Comparison of ENCODE assay signal across 10 cellular contexts in the genomic region with DNA sequence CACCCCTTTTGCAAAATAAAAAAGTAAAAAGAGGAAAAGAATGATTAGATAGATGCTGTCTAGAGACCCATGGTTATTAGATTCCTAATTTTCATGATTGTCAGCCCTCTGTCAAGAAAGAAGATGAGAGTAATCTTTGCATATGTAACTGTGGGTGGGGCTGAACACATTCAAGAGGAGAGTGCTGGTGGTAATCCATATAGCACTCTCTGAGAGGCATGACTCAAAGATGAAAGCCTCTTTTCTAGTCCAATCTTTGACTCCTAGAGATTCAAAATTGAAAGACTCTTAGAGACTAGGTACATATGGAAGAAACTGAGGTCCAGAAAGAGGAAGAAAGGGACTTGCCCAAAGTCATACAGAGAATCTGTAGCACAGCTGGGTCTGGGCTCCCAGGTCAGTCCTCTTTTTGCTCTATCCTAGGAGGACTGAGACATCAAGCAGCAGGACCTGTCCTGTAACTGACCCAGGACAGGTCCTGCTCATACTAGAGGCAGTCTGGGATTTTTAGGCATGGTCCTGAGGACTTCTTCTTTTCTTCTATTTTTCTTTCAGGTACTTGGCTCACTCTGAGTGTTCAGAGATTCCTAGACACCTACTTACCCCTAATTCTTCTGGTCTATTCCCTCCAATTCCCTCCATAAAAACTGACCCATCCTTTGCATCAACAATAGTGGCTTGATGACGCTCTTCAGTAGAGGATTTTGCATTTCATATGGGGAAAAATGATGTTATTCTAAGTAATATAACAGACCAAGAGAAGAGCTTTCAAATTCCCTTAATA. TPM values are rescaled to one million over a fixed set of nuclear protein-coding genes. Genes with fewer than 3 reads are reported as not detected.
DNase-seq lines count a peak whose midpoint lies in the region; ATAC-seq and TF ChIP-seq lines count a peak whose summit lies in the region.
"Had no signal": no experiment of that assay in that cellular context is flagged by ENCODE, and none has a peak within 500 bp of the region (broad histone marks: within the 10 kb centered on the region; RNA-seq: fewer than 3 reads in every experiment).

No MANE protein-coding gene starts in this region.

- H3K4me1 Mint-ChIP-seq in activated CD4-positive, alpha-beta T cell treated with anti-CD3 and anti-CD28 coated beads, Interleukin-2, amount 10 ng/mL, durations not matched to agents 24 days and 14 days: peaks cover 70% of the 10 kb centered on the region
- peaks cover 92% of the 10 kb centered on the region for H3K4me1 Mint-ChIP-seq in activated T-helper 1 cell treated with anti-CD3 and anti-CD28 coated beads, Interleukin-12 subunit alpha, Interleukin-12 subunit beta, Interleukin-2, Interleukin-4 antibody, amounts not matched to agents 30 ng/mL and 10 ng/mL and 1 ng/mL, durations not matched to agents 14 hours and 24 hours and 36 hours (ENCODE audit: low read depth)
- peaks cover 99% of the 10 kb centered on the region for H3K4me1 Mint-ChIP-seq in stimulated activated naive CD8-positive, alpha-beta T cell treated with anti-CD3 and anti-CD28 coated beads, Interleukin-15, Interleukin-2, amounts not matched to agents 100 ng/mL and 50 ng/mL, for 24 hours (ENCODE audit: low read depth)

- no peak for TF ChIP-seq POLR2A in adrenal gland (IDR thresholded peaks at IDR 0.05)

- no peak for TF ChIP-seq CTCF in adrenal gland (IDR thresholded peaks at IDR 0.05)

- no peak overlapping the region for H3K27ac ChIP-seq in adrenal gland
- H3K27ac ChIP-seq: PC-9 had no signal

- H3K9me3 ChIP-seq in adrenal gland (replicated peaks in 1 of 3): no peaks in the 10 kb centered on the region

- ATAC-seq in HG02870 (IDR thresholded peaks at IDR 0.05; ENCODE audit: unreplicated experiment): peak; percentile 36
- ATAC-seq in HG03039 (IDR thresholded peaks at IDR 0.05; ENCODE audit: unreplicated experiment): no peak
- ATAC-seq in HG02938 (IDR thresholded peaks at IDR 0.05; ENCODE audit: unreplicated experiment): no peak

- intact Hi-C loops in activated CD4-positive, alpha-beta T cell treated with anti-CD3 and anti-CD28 coated beads, Interleukin-2, amount 10 ng/mL, durations not matched to agents 24 days and 14 days (cut with micrococcal nuclease): loop anchor here (10.0 kb wide), 2 partner anchors 189 to 709 kb away; no protein-coding TSS in a partner anchor
- intact Hi-C loops in activated T-helper 1 cell treated with anti-CD3 and anti-CD28 coated beads, Interleukin-12 subunit alpha, Interleukin-12 subunit beta, Interleukin-2, Interleukin-4 antibody, amounts not matched to agents 30 ng/mL and 10 ng/mL and 1 ng/mL, durations not matched to agents 14 hours and 24 hours and 36 hours (cut with micrococcal nuclease): loop anchor here (1.0 to 2.0 kb wide), 2 partner anchors 15 to 30 kb away; no protein-coding TSS in a partner anchor
- intact Hi-C loops in adrenal gland (cut with DNase I): no loop called here

- peak overlapping the region in 1 of 4 donors; percentile 30 for H3K4me3 ChIP-seq in adrenal gland
- H3K4me3 ChIP-seq: lung, PC-9 had no signal

- no peak for DNase-seq in activated CD4-positive, alpha-beta T cell treated with anti-CD3 and anti-CD28 coated beads, Interleukin-2, amount 10 ng/mL, durations not matched to agents 24 days and 14 days
- DNase-seq in activated CD4-positive, alpha-beta T cell treated with anti-CD3 and anti-CD28 coated beads, Interleukin-2, amount 50 U/mL, for 4 hours: no peak
- no peak for DNase-seq in activated T-helper 1 cell treated with anti-CD3 and anti-CD28 coated beads, Interleukin-12 subunit alpha, Interleukin-12 subunit beta, Interleukin-2, Interleukin-4 antibody, amounts not matched to agents 30 ng/mL and 10 ng/mL and 1 ng/mL, durations not matched to agents 14 hours and 24 hours and 36 hours (ENCODE audit: low spot score)
- no peak for DNase-seq in adrenal gland
- DNase-seq: PC-9 had no signal

- H3K27ac Mint-ChIP-seq in activated CD4-positive, alpha-beta T cell treated with anti-CD3 and anti-CD28 coated beads, Interleukin-2, amount 10 ng/mL, durations not matched to agents 24 days and 14 days: peak overlapping the region; percentile 78
- peak overlapping the region; percentile 87 for H3K27ac Mint-ChIP-seq in activated T-helper 1 cell treated with anti-CD3 and anti-CD28 coated beads, Interleukin-12 subunit alpha, Interleukin-12 subunit beta, Interleukin-2, Interleukin-4 antibody, amounts not matched to agents 30 ng/mL and 10 ng/mL and 1 ng/mL, durations not matched to agents 14 hours and 24 hours and 36 hours
- H3K27ac Mint-ChIP-seq in stimulated activated naive CD8-positive, alpha-beta T cell treated with anti-CD3 and anti-CD28 coated beads, Interleukin-15, Interleukin-2, amounts not matched to agents 100 ng/mL and 50 ng/mL, for 24 hours: no peak overlapping the region

- 0 to 79% (median 51%) methylated on average over 1 of the region's 1 CpG for WGBS in adrenal gland, 4 donors

- H3K4me1 ChIP-seq in adrenal gland (replicated peaks in 1 of 2): peaks cover 0 to 3% of the 10 kb centered on the region in 2 donors

- H3K27me3 ChIP-seq in adrenal gland: peaks cover 16% of the 10 kb centered on the region

- no peaks in the 10 kb centered on the region for H3K9me3 Mint-ChIP-seq in activated CD4-positive, alpha-beta T cell treated with anti-CD3 and anti-CD28 coated beads, Interleukin-2, amount 10 ng/mL, durations not matched to agents 24 days and 14 days
- no peaks in the 10 kb centered on the region for H3K9me3 Mint-ChIP-seq in activated T-helper 1 cell treated with anti-CD3 and anti-CD28 coated beads, Interleukin-12 subunit alpha, Interleukin-12 subunit beta, Interleukin-2, Interleukin-4 antibody, amounts not matched to agents 30 ng/mL and 10 ng/mL and 1 ng/mL, durations not matched to agents 14 hours and 24 hours and 36 hours
- no peaks in the 10 kb centered on the region for H3K9me3 Mint-ChIP-seq in stimulated activated naive CD8-positive, alpha-beta T cell treated with anti-CD3 and anti-CD28 coated beads, Interleukin-15, Interleukin-2, amounts not matched to agents 100 ng/mL and 50 ng/mL, for 24 hours

- peaks cover 11% of the 10 kb centered on the region for H3K36me3 Mint-ChIP-seq in activated CD4-positive, alpha-beta T cell treated with anti-CD3 and anti-CD28 coated beads, Interleukin-2, amount 10 ng/mL, durations not matched to agents 24 days and 14 days (ENCODE audit: low read depth)
- peaks cover 21% of the 10 kb centered on the region for H3K36me3 Mint-ChIP-seq in activated T-helper 1 cell treated with anti-CD3 and anti-CD28 coated beads, Interleukin-12 subunit alpha, Interleukin-12 subunit beta, Interleukin-2, Interleukin-4 antibody, amounts not matched to agents 30 ng/mL and 10 ng/mL and 1 ng/mL, durations not matched to agents 14 hours and 24 hours and 36 hours (ENCODE audit: low read depth)
- no peaks in the 10 kb centered on the region for H3K36me3 Mint-ChIP-seq in stimulated activated naive CD8-positive, alpha-beta T cell treated with anti-CD3 and anti-CD28 coated beads, Interleukin-15, Interleukin-2, amounts not matched to agents 100 ng/mL and 50 ng/mL, for 24 hours (ENCODE audit: low read depth)

- H3K4me3 Mint-ChIP-seq in activated CD4-positive, alpha-beta T cell treated with anti-CD3 and anti-CD28 coated beads, Interleukin-2, amount 10 ng/mL, durations not matched to agents 24 days and 14 days: peak overlapping the region; percentile 64
- peak overlapping the region; percentile 65 for H3K4me3 Mint-ChIP-seq in activated T-helper 1 cell treated with anti-CD3 and anti-CD28 coated beads, Interleukin-12 subunit alpha, Interleukin-12 subunit beta, Interleukin-2, Interleukin-4 antibody, amounts not matched to agents 30 ng/mL and 10 ng/mL and 1 ng/mL, durations not matched to agents 14 hours and 24 hours and 36 hours
- H3K4me3 Mint-ChIP-seq in stimulated activated naive CD8-positive, alpha-beta T cell treated with anti-CD3 and anti-CD28 coated beads, Interleukin-15, Interleukin-2, amounts not matched to agents 100 ng/mL and 50 ng/mL, for 24 hours: peak overlapping the region; percentile 66

- H3K27me3 Mint-ChIP-seq in activated CD4-positive, alpha-beta T cell treated with anti-CD3 and anti-CD28 coated beads, Interleukin-2, amount 10 ng/mL, durations not matched to agents 24 days and 14 days: no peaks in the 10 kb centered on the region
- H3K27me3 Mint-ChIP-seq in activated T-helper 1 cell treated with anti-CD3 and anti-CD28 coated beads, Interleukin-12 subunit alpha, Interleukin-12 subunit beta, Interleukin-2, Interleukin-4 antibody, amounts not matched to agents 30 ng/mL and 10 ng/mL and 1 ng/mL, durations not matched to agents 14 hours and 24 hours and 36 hours (ENCODE audit: insufficient read depth): no peaks in the 10 kb centered on the region
- no peaks in the 10 kb centered on the region for H3K27me3 Mint-ChIP-seq in stimulated activated naive CD8-positive, alpha-beta T cell treated with anti-CD3 and anti-CD28 coated beads, Interleukin-15, Interleukin-2, amounts not matched to agents 100 ng/mL and 50 ng/mL, for 24 hours

- H3K36me3 ChIP-seq in adrenal gland (replicated peaks in 1 of 2): no peaks in the 10 kb centered on the region

RNA-seq across cellular contexts. Expression of a gene that starts 23.8 kb away (rescaled TPM):
- total RNA-seq in activated CD4-positive, alpha-beta T cell treated with anti-CD3 and anti-CD28 coated beads, Interleukin-2, amount 10 ng/mL, durations not matched to agents 24 days and 14 days: not detected in 2 replicates
- not detected in 2 replicates for total RNA-seq in activated T-helper 1 cell treated with anti-CD3 and anti-CD28 coated beads, Interleukin-12 subunit alpha, Interleukin-12 subunit beta, Interleukin-2, Interleukin-4 antibody, amounts not matched to agents 30 ng/mL and 10 ng/mL and 1 ng/mL, durations not matched to agents 14 hours and 24 hours and 36 hours
- 100 to 1,000 TPM; 120 to 609 (median 229) TPM for total RNA-seq in adrenal gland
- 10 to 100 TPM; 47.0 to 76.0 (median 65.6) TPM for polyA plus RNA-seq in adrenal gland
- total RNA-seq: PC-9 had no signal

Comparison
In these comparisons a context has a peak if more than half of its experiments do, and no peak if none do; other contexts are left out.
1. RNA of a gene that starts 23.8 kb away (total RNA-seq): 120 to 609 TPM in adrenal gland; not detected in activated T-helper 1 cell treated with anti-CD3 and anti-CD28 coated beads, Interleukin-12 subunit alpha, Interleukin-12 subunit beta, Interleukin-2, Interleukin-4 antibody, amounts not matched to agents 30 ng/mL and 10 ng/mL and 1 ng/mL, durations not matched to agents 14 hours and 24 hours and 36 hours and not detected in activated CD4-positive, alpha-beta T cell treated with anti-CD3 and anti-CD28 coated beads, Interleukin-2, amount 10 ng/mL, durations not matched to agents 24 days and 14 days; every median in the first group is over 100 times any median in the second.
2. intact Hi-C loops: an anchor here in activated CD4-positive, alpha-beta T cell treated with anti-CD3 and anti-CD28 coated beads, Interleukin-2, amount 10 ng/mL, durations not matched to agents 24 days and 14 days (10.0 kb wide) and activated T-helper 1 cell treated with anti-CD3 and anti-CD28 coated beads, Interleukin-12 subunit alpha, Interleukin-12 subunit beta, Interleukin-2, Interleukin-4 antibody, amounts not matched to agents 30 ng/mL and 10 ng/mL and 1 ng/mL, durations not matched to agents 14 hours and 24 hours and 36 hours (1.0 to 2.0 kb wide); none called in adrenal gland.
3. Peak in every context shown above with its lines, with median percentiles within 50 percentile points of each other: H3K4me3 Mint-ChIP-seq.